Comparison of ENCODE assay signal across 17 cellular contexts in the genomic region with DNA sequence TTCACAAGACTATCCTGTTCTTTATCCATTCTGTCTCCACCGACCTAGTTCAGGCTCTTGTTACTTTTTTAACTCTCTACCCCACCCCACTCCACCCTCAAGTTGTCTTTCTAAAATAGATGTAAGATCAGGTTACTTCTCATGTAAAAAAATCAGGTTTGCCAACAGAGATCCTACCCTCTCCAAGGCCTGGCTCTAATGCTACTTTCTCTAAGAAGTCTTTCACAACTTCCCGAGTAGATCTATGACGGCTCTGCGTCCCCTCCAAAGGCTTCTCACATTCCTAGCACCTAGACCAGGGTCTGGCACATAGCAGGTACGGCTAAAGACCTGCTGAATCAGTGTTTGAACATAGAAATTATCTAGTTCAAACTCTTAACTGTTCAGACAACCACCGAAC.
"Had no signal": no experiment of that assay in that cellular context is flagged by ENCODE, and none has a peak within 500 bp of the region (broad histone marks: within the 10 kb centered on the region; RNA-seq: fewer than 3 reads in every experiment).

No MANE protein-coding gene starts in this region.

- H3K9me3 Mint-ChIP-seq: activated CD4-positive, alpha-beta T cell treated with anti-CD3 and anti-CD28 coated beads, Interleukin-2, amount 10 ng/mL, durations not matched to agents 7 days and 5 days; naive B cell; stimulated activated naive B cell treated with anti-CD40 and anti-IgM and Interleukin-4, amounts not matched to agents 10 μg/mL and 1 μg/mL and 100 μg/mL, for 72 hours; T-cell had no signal

- DNase-seq: activated CD4-positive, alpha-beta T cell treated with anti-CD3 and anti-CD28 coated beads, Interleukin-2, amount 10 ng/mL, durations not matched to agents 7 days and 5 days; activated CD8-positive, alpha-beta memory T cell treated with anti-CD3 and anti-CD28 coated beads for 24 hours; activated CD8-positive, alpha-beta memory T cell treated with anti-CD3 and anti-CD28 coated beads, Interleukin-2, amount 50 U/mL, for 48 hours; activated gamma-delta T cell treated with Interleukin-2 at 50 U/mL for 16 hours; activated T-cell treated with anti-CD3 and anti-CD28 coated beads, Interleukin-2, amount 50 U/mL, for 48 hours; body of pancreas; heart left ventricle; left ventricle myocardium superior; naive B cell; pancreas; right lobe of liver; stimulated activated CD4-positive, alpha-beta T cell treated with anti-CD3 and anti-CD28 coated beads, Interleukin-4, amount 100 ng/mL, for 4 hours; stimulated activated naive B cell treated with anti-CD40 and anti-IgM and Interleukin-4, amounts not matched to agents 10 μg/mL and 1 μg/mL and 100 μg/mL, for 72 hours; T-cell; upper lobe of right lung had no signal

- H3K4me1 Mint-ChIP-seq: activated CD4-positive, alpha-beta T cell treated with anti-CD3 and anti-CD28 coated beads, Interleukin-2, amount 10 ng/mL, durations not matched to agents 7 days and 5 days; T-cell had no signal

- H3K27me3 Mint-ChIP-seq: activated CD4-positive, alpha-beta T cell treated with anti-CD3 and anti-CD28 coated beads, Interleukin-2, amount 10 ng/mL, durations not matched to agents 7 days and 5 days; naive B cell; stimulated activated naive B cell treated with anti-CD40 and anti-IgM and Interleukin-4, amounts not matched to agents 10 μg/mL and 1 μg/mL and 100 μg/mL, for 72 hours; T-cell had no signal

- H3K4me3 Mint-ChIP-seq: activated CD4-positive, alpha-beta T cell treated with anti-CD3 and anti-CD28 coated beads, Interleukin-2, amount 10 ng/mL, durations not matched to agents 7 days and 5 days; naive B cell; stimulated activated naive B cell treated with anti-CD40 and anti-IgM and Interleukin-4, amounts not matched to agents 10 μg/mL and 1 μg/mL and 100 μg/mL, for 72 hours; T-cell had no signal

- H3K27ac Mint-ChIP-seq: activated CD4-positive, alpha-beta T cell treated with anti-CD3 and anti-CD28 coated beads, Interleukin-2, amount 10 ng/mL, durations not matched to agents 7 days and 5 days had no signal

- ATAC-seq: body of pancreas; gastroesophageal sphincter; heart left ventricle; left ventricle myocardium superior; pancreas; SK-N-SH treated with all-trans-retinoic acid at 6 μM for 48 hours; stimulated activated naive B cell treated with anti-CD40 and anti-IgM and Interleukin-4, amounts not matched to agents 10 μg/mL and 1 μg/mL and 100 μg/mL, for 72 hours; T-cell; upper lobe of right lung had no signal
